Comparison of ENCODE assay signal across 11 cellular contexts in genomic region chr9:22117511-22118388, GRCh38.
DNase-seq lines count a peak whose midpoint lies in the region; ATAC-seq and TF ChIP-seq lines count a peak whose summit lies in the region.
"Had no signal": no experiment of that assay in that cellular context is flagged by ENCODE, and none has a peak within 500 bp of the region (broad histone marks: within the 10 kb centered on the region; RNA-seq: fewer than 3 reads in every experiment).

No MANE protein-coding gene starts in this region.

- no peaks in the 10 kb centered on the region for H3K9me3 Mint-ChIP-seq in activated naive CD8-positive, alpha-beta T cell treated with anti-CD3 and anti-CD28 coated beads, Interleukin-2, amount 50 U/mL, for 24 hours
- no peaks in the 10 kb centered on the region for H3K9me3 Mint-ChIP-seq in activated T-helper 2 cell treated with anti-CD3 and anti-CD28 coated beads, Interferon-gamma antibody, Interleukin-2, Interleukin-4, amounts not matched to agents 10 μg/mL and 5 μg/mL and 100 μg/mL, durations not matched to agents 14 hours and 24 hours and 36 hours
- H3K9me3 Mint-ChIP-seq: activated T-helper 1 cell treated with anti-CD3 and anti-CD28 coated beads, Interleukin-12 subunit alpha, Interleukin-12 subunit beta, Interleukin-2, Interleukin-4 antibody, amounts not matched to agents 30 ng/mL and 10 ng/mL and 1 ng/mL, durations not matched to agents 14 hours and 24 hours and 36 hours had no signal

- no peak overlapping the region for H3K27ac Mint-ChIP-seq in activated naive CD8-positive, alpha-beta T cell treated with anti-CD3 and anti-CD28 coated beads, Interleukin-2, amount 50 U/mL, for 24 hours
- no peak overlapping the region for H3K27ac Mint-ChIP-seq in activated T-helper 2 cell treated with anti-CD3 and anti-CD28 coated beads, Interferon-gamma antibody, Interleukin-2, Interleukin-4, amounts not matched to agents 10 μg/mL and 5 μg/mL and 100 μg/mL, durations not matched to agents 14 hours and 24 hours and 36 hours
- H3K27ac Mint-ChIP-seq: activated T-helper 1 cell treated with anti-CD3 and anti-CD28 coated beads, Interleukin-12 subunit alpha, Interleukin-12 subunit beta, Interleukin-2, Interleukin-4 antibody, amounts not matched to agents 30 ng/mL and 10 ng/mL and 1 ng/mL, durations not matched to agents 14 hours and 24 hours and 36 hours had no signal

- peak; percentile 40 for ATAC-seq in activated naive CD8-positive, alpha-beta T cell treated with anti-CD3 and anti-CD28 coated beads, Interleukin-2, amount 50 U/mL, for 24 hours

- no peaks in the 10 kb centered on the region for H3K36me3 Mint-ChIP-seq in activated naive CD8-positive, alpha-beta T cell treated with anti-CD3 and anti-CD28 coated beads, Interleukin-2, amount 50 U/mL, for 24 hours (ENCODE audit: low read depth)
- no peaks in the 10 kb centered on the region for H3K36me3 Mint-ChIP-seq in activated T-helper 2 cell treated with anti-CD3 and anti-CD28 coated beads, Interferon-gamma antibody, Interleukin-2, Interleukin-4, amounts not matched to agents 10 μg/mL and 5 μg/mL and 100 μg/mL, durations not matched to agents 14 hours and 24 hours and 36 hours (ENCODE audit: low read depth)

- H3K27me3 Mint-ChIP-seq in activated naive CD8-positive, alpha-beta T cell treated with anti-CD3 and anti-CD28 coated beads, Interleukin-2, amount 50 U/mL, for 24 hours: peaks cover 3% of the 10 kb centered on the region
- H3K27me3 Mint-ChIP-seq in activated T-helper 2 cell treated with anti-CD3 and anti-CD28 coated beads, Interferon-gamma antibody, Interleukin-2, Interleukin-4, amounts not matched to agents 10 μg/mL and 5 μg/mL and 100 μg/mL, durations not matched to agents 14 hours and 24 hours and 36 hours (ENCODE audit: low read depth): peaks cover 66% of the 10 kb centered on the region

- POLR2A ChIA-PET in HEK293T (lab: Yijun Ruan, JAX): interaction anchor here (1.6 kb wide), 1 partner anchor 110 kb away, joined by 5 read pairs; no protein-coding TSS in a partner anchor

- CTCF ChIA-PET in HEK293T (lab: Yijun Ruan, JAX): interaction anchor here (0.9 to 1.8 kb wide), 2 partner anchors 109 to 304 kb away, joined by 4 to 7 read pairs; partner anchors contain the start of gene CDKN2B

- no peak overlapping the region for H3K4me3 Mint-ChIP-seq in activated naive CD8-positive, alpha-beta T cell treated with anti-CD3 and anti-CD28 coated beads, Interleukin-2, amount 50 U/mL, for 24 hours
- no peak overlapping the region for H3K4me3 Mint-ChIP-seq in activated T-helper 2 cell treated with anti-CD3 and anti-CD28 coated beads, Interferon-gamma antibody, Interleukin-2, Interleukin-4, amounts not matched to agents 10 μg/mL and 5 μg/mL and 100 μg/mL, durations not matched to agents 14 hours and 24 hours and 36 hours (ENCODE audit: low read depth)
- H3K4me3 Mint-ChIP-seq: activated T-helper 1 cell treated with anti-CD3 and anti-CD28 coated beads, Interleukin-12 subunit alpha, Interleukin-12 subunit beta, Interleukin-2, Interleukin-4 antibody, amounts not matched to agents 30 ng/mL and 10 ng/mL and 1 ng/mL, durations not matched to agents 14 hours and 24 hours and 36 hours had no signal

- DNase-seq in HEK293T (ENCODE audit: extremely low spot score) (no peak), iPS-NIHi7 (ENCODE audit: extremely low spot score) (peak; percentile 52), renal cortical epithelial cell (ENCODE audit: low read depth) (peak; percentile 83), UCSD-AML1 (lab: John Stamatoyannopoulos, UW; ENCODE audit: unreplicated experiment) (no peak), activated T-cell treated with anti-CD3 and anti-CD28 coated beads for 4 hours (no peak), OCI-M1 (lab: John Stamatoyannopoulos, UW) (no peak)
- no peak for DNase-seq in activated naive CD8-positive, alpha-beta T cell treated with anti-CD3 and anti-CD28 coated beads, Interleukin-2, amount 50 U/mL, for 24 hours
- DNase-seq in activated T-helper 2 cell treated with anti-CD3 and anti-CD28 coated beads, Interferon-gamma antibody, Interleukin-2, Interleukin-4, amounts not matched to agents 10 μg/mL and 5 μg/mL and 100 μg/mL, durations not matched to agents 14 hours and 24 hours and 36 hours (ENCODE audit: low spot score): no peak
- DNase-seq: DMS153, head of caudate nucleus had no signal

- intact Hi-C loops in activated T-helper 2 cell treated with anti-CD3 and anti-CD28 coated beads, Interferon-gamma antibody, Interleukin-2, Interleukin-4, amounts not matched to agents 10 μg/mL and 5 μg/mL and 100 μg/mL, durations not matched to agents 14 hours and 24 hours and 36 hours (cut with micrococcal nuclease): loop anchor here (2.0 kb wide), 3 partner anchors 29 to 143 kb away; no protein-coding TSS in a partner anchor

- no peaks in the 10 kb centered on the region for H3K4me1 Mint-ChIP-seq in activated naive CD8-positive, alpha-beta T cell treated with anti-CD3 and anti-CD28 coated beads, Interleukin-2, amount 50 U/mL, for 24 hours
- peaks cover 16% of the 10 kb centered on the region for H3K4me1 Mint-ChIP-seq in activated T-helper 2 cell treated with anti-CD3 and anti-CD28 coated beads, Interferon-gamma antibody, Interleukin-2, Interleukin-4, amounts not matched to agents 10 μg/mL and 5 μg/mL and 100 μg/mL, durations not matched to agents 14 hours and 24 hours and 36 hours (ENCODE audit: low read depth)

TF ChIP-seq in HEK293T, 16 proteins besides CTCF, POLR2A, EP300 and RAD21:
- no peak for TF ChIP-seq FOXK2 (IDR thresholded peaks at IDR 0.05)
- peak; percentile 68; the same call in 1 of the 2 replicates for TF ChIP-seq PKNOX1 (IDR thresholded peaks at IDR 0.05)

Comparison
In these comparisons a context has a peak if more than half of its experiments do, and no peak if none do; other contexts are left out.
1. DNase-seq: peak in iPS-NIHi7 (single experiment) and renal cortical epithelial cell (single experiment); none in HEK293T (single experiment), activated naive CD8-positive, alpha-beta T cell treated with anti-CD3 and anti-CD28 coated beads, Interleukin-2, amount 50 U/mL, for 24 hours (single experiment), UCSD-AML1 (single experiment), activated T-cell treated with anti-CD3 and anti-CD28 coated beads for 4 hours (single experiment), activated T-helper 2 cell treated with anti-CD3 and anti-CD28 coated beads, Interferon-gamma antibody, Interleukin-2, Interleukin-4, amounts not matched to agents 10 μg/mL and 5 μg/mL and 100 μg/mL, durations not matched to agents 14 hours and 24 hours and 36 hours (single experiment) and OCI-M1 (single experiment).